In genomic region chr6:29631860-29632731, GRCh38 we compare ENCODE assay signal across 8 cellular contexts. TPM values are rescaled to one million over a fixed set of nuclear protein-coding genes. Genes with fewer than 3 reads are reported as not detected.
DNase-seq lines count a peak whose midpoint lies in the region; TF ChIP-seq lines count a peak whose summit lies in the region.

No MANE protein-coding gene starts in this region.

- H3K27me3 ChIP-seq in brain microvascular endothelial cell (replicated peaks), result no peaks in the 10 kb centered on the region
- no peaks in the 10 kb centered on the region for H3K27me3 ChIP-seq in iPS-20b (ENCODE audit: insufficient read depth, low read length)
- H3K27me3 ChIP-seq in skeletal muscle tissue (ENCODE audit: control insufficient read depth in 3 of 3, insufficient read depth in 3 of 3, low read length in 3 of 3), result peaks cover 23 to 38% (median 32%) of the 10 kb centered on the region in 3 donors

- H3K9me3 ChIP-seq in iPS-20b (ENCODE audit: insufficient read depth, low read depth, low read length) (no peaks in the 10 kb centered on the region), skeletal muscle tissue (ENCODE audit: control insufficient read depth in 3 of 3, low read length in 3 of 3) (no peaks in the 10 kb centered on the region)

- DNase-seq in NCI-H524 (lab: John Stamatoyannopoulos, UW) (peak; percentile 32 to 69), NCI-H524 treated with DMSO at 0.1 percent for 48 hours (lab: John Stamatoyannopoulos, UW) (no peak), KBM-7 (peak; percentile 27), UCSD-AML1 (lab: John Stamatoyannopoulos, UW; ENCODE audit: unreplicated experiment) (peak; percentile 43), brain microvascular endothelial cell (no peak), NCI-H2029 (lab: John Stamatoyannopoulos, UW) (no peak)

- H3K4me1 ChIP-seq in iPS-20b (ENCODE audit: insufficient read depth, low read length) (peaks cover 35% of the 10 kb centered on the region; the same call in 1 of the 2 replicates), skeletal muscle tissue (ENCODE audit: control insufficient read depth in 3 of 3, insufficient read depth in 3 of 3, low read length in 3 of 3) (peaks cover 20 to 26% (median 21%) of the 10 kb centered on the region in 3 donors)

- in situ Hi-C loops in KBM-7 (cut with MboI; ENCODE audit: low pct_unique_long_range_greater_than_20kb, low sequenced_read_pairs), result no loop called here
- in situ Hi-C loops in brain microvascular endothelial cell (cut with HindIII; ENCODE audit: low pct_ligation_motif_present, low sequenced_read_pairs), result no loop called here

- H3K4me3 ChIP-seq in brain microvascular endothelial cell (ENCODE audit: low read depth, low read length) (peak overlapping the region; percentile 71), iPS-20b (ENCODE audit: low read length) (peak overlapping the region; percentile 81), skeletal muscle tissue (ENCODE audit: low read length in 3 of 3) (peak overlapping the region; percentile 49 to 68 (median 54))

- TF ChIP-seq CTCF in brain microvascular endothelial cell (IDR thresholded peaks at IDR 0.05; ENCODE audit: low read depth, low read length, missing control alignments), result no peak

- H3K36me3 ChIP-seq in brain microvascular endothelial cell (replicated peaks), result no peaks in the 10 kb centered on the region
- peaks cover 13% of the 10 kb centered on the region; the same call in 1 of the 2 replicates for H3K36me3 ChIP-seq in iPS-20b (ENCODE audit: insufficient read depth, low read depth, low read length)
- H3K36me3 ChIP-seq in skeletal muscle tissue (ENCODE audit: control insufficient read depth in 3 of 3, insufficient read depth in 3 of 3, low read length in 3 of 3), result no peaks in the 10 kb centered on the region

- H3K9ac ChIP-seq in iPS-20b (ENCODE audit: low read depth, low read length) (peak overlapping the region; percentile 90; the same call in 1 of the 2 replicates), skeletal muscle tissue (ENCODE audit: low read depth in 1 of 3, low read length in 3 of 3) (peak overlapping the region in 2 of 3 donors; percentile 20 to 45)

- H3K27ac ChIP-seq in brain microvascular endothelial cell, result peak overlapping the region; percentile 16
- no peak overlapping the region for H3K27ac ChIP-seq in iPS-20b (ENCODE audit: low read length)
- H3K27ac ChIP-seq in skeletal muscle tissue (ENCODE audit: low read depth, low read length), result no peak overlapping the region

RNA-seq across cellular contexts. Expression of gene GABBR1, which starts 0.9 kb away (rescaled TPM):
- total RNA-seq in skeletal muscle tissue, result 9.9 TPM

RNA-seq across cellular contexts. Expression of gene MOG, which starts 24.8 kb away (rescaled TPM):
- total RNA-seq in skeletal muscle tissue, result not detected

RNA-seq across cellular contexts. Expression of gene OR2H2, which starts 47.2 kb away (rescaled TPM):
- total RNA-seq in skeletal muscle tissue, result not detected

RNA-seq across cellular contexts. Expression of gene ZFP57, which starts 48.9 kb away (rescaled TPM):
- total RNA-seq in skeletal muscle tissue, result not detected

Comparison
In these comparisons a context has a peak if more than half of its experiments do, and no peak if none do; other contexts are left out.
1. DNase-seq: peak in NCI-H524 (2 of 2), KBM-7 (single experiment) and UCSD-AML1 (single experiment); none in NCI-H524 treated with DMSO at 0.1 percent for 48 hours (single experiment), brain microvascular endothelial cell (single experiment) and NCI-H2029 (single experiment).
2. Peak in every context shown above with its lines, with median percentiles within 50 percentile points of each other: H3K4me3 ChIP-seq.